23 cellular contexts compared by ENCODE assay signal in the genomic region with DNA sequence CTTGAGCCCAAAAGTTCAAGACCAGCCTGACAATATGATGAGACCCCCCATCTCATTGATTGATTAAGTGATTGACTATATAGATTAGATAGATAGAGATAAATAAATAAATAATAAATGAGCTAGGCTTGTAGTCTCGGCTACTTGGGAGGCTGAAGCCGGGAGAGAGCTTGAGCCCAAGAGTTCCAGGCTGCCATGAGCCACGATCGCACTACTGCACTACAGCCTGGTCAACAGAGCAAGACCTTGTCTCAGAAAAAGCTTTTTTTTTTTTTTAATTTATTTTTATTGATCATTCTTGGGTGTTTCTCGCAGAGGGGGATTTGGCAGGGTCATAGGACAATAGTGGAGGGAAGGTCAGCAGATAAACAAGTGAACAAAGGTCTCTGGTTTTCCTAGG. TPM values are rescaled to one million over a fixed set of nuclear protein-coding genes. Genes with fewer than 3 reads are reported as not detected.
DNase-seq lines count a peak whose midpoint lies in the region; ATAC-seq, FAIRE-seq and TF ChIP-seq lines count a peak whose summit lies in the region.
"Had no signal": no experiment of that assay in that cellular context is flagged by ENCODE, and none has a peak within 500 bp of the region (broad histone marks: within the 10 kb centered on the region; RNA-seq: fewer than 3 reads in every experiment).

No MANE protein-coding gene starts in this region.

- CTCF ChIA-PET in WTC11 (lab: Charles Lee): no interaction called here

- no peak for TF ChIP-seq POLR2A in thyroid gland (IDR thresholded peaks at IDR 0.05)
- no peak for TF ChIP-seq POLR2A in GM12892 (IDR thresholded peaks at IDR 0.05; ENCODE audit: low read depth, low read length)

- no peaks in the 10 kb centered on the region for H3K27me3 ChIP-seq in HUES48 (ENCODE audit: control insufficient read depth, insufficient read depth, low read length)
- no peaks in the 10 kb centered on the region for H3K27me3 ChIP-seq in thyroid gland
- H3K27me3 ChIP-seq: BE2C; BLaER1 treated with 17β-estradiol and CSF1 and Interleukin-3, amounts not matched to agents 10 nM and 100 nM had no signal

- peak; percentile 50 for ATAC-seq in WTC11
- ATAC-seq: A549 had no signal

- H3K4me3 Mint-ChIP-seq in WTC11: no peak overlapping the region
- H3K4me3 Mint-ChIP-seq: CD4-positive, alpha-beta memory T cell had no signal

- H3K9me3 Mint-ChIP-seq in WTC11: peaks cover 12% of the 10 kb centered on the region
- H3K9me3 Mint-ChIP-seq: CD4-positive, alpha-beta memory T cell had no signal

- H3K9me3 ChIP-seq in HUES48 (ENCODE audit: control insufficient read depth, insufficient read depth, low read length) (no peaks in the 10 kb centered on the region), thyroid gland (no peaks in the 10 kb centered on the region)
- H3K9me3 ChIP-seq: A549, BE2C had no signal

- POLR2A ChIA-PET in WTC11 (lab: Charles Lee): no interaction called here

- H3K27me3 Mint-ChIP-seq in WTC11 (ENCODE audit: low read depth): no peaks in the 10 kb centered on the region
- H3K27me3 Mint-ChIP-seq: CD4-positive, alpha-beta memory T cell had no signal

- peaks cover 33% of the 10 kb centered on the region for H3K4me1 Mint-ChIP-seq in WTC11

- H3K27ac Mint-ChIP-seq in WTC11: no peak overlapping the region
- H3K27ac Mint-ChIP-seq: CD4-positive, alpha-beta memory T cell had no signal

- TF ChIP-seq CTCF in WTC11 (IDR thresholded peaks at IDR 0.05): no peak
- no peak for TF ChIP-seq CTCF in thyroid gland (IDR thresholded peaks at IDR 0.05)

- peak; percentile 16 for DNase-seq in NCI-H82 (lab: John Stamatoyannopoulos, UW)
- no peak for DNase-seq in NCI-H82 treated with DMSO at 0.1 percent for 48 hours (lab: John Stamatoyannopoulos, UW; ENCODE audit: unreplicated experiment)
- DNase-seq in WTC11 (ENCODE audit: low spot score): no peak
- DNase-seq in thyroid gland: no peak
- no peak for DNase-seq in GM12892 (ENCODE audit: insufficient read length)
- no peak for DNase-seq in DMS114 treated with DMSO at 0.1 percent for 48 hours (lab: John Stamatoyannopoulos, UW; ENCODE audit: unreplicated experiment)
- DNase-seq: 8988T; ACHN; AML-193; BE2C; Calu3; CD4-positive, alpha-beta memory T cell; COR-L47; DMS153; GM23248; H7; HCEC 1CT had no signal

- H3K4me3 ChIP-seq in HUES48 (ENCODE audit: low read depth, low read length): no peak overlapping the region
- H3K4me3 ChIP-seq in thyroid gland (replicated peaks in 1 of 3): no peak overlapping the region
- H3K4me3 ChIP-seq: A549; BLaER1 treated with 17β-estradiol and CSF1 and Interleukin-3, amounts not matched to agents 10 nM and 100 nM; GM23248 had no signal

- H3K27ac ChIP-seq in HUES48 (ENCODE audit: low read depth, low read length) (peak overlapping the region; percentile 7), thyroid gland (peak overlapping the region in 2 of 3 donors; percentile 22 to 68)
- H3K27ac ChIP-seq: A549; BLaER1 treated with 17β-estradiol and CSF1 and Interleukin-3, amounts not matched to agents 10 nM and 100 nM; GM23248 had no signal

- H3K36me3 ChIP-seq in HUES48 (ENCODE audit: control insufficient read depth, insufficient read depth, low read length) (no peaks in the 10 kb centered on the region), thyroid gland (no peaks in the 10 kb centered on the region)
- H3K36me3 ChIP-seq: BE2C had no signal

- H3K36me3 Mint-ChIP-seq in WTC11: peaks cover 22% of the 10 kb centered on the region

- no peak overlapping the region for H3K9ac ChIP-seq in HUES48 (ENCODE audit: low read depth, low read length)
- H3K9ac ChIP-seq: BLaER1 treated with 17β-estradiol and CSF1 and Interleukin-3, amounts not matched to agents 10 nM and 100 nM; GM23248 had no signal

- 53 to 68% methylated on average over 5 of the region's 5 CpGs for WGBS in thyroid gland, 2 donors

- H3K4me1 ChIP-seq in HUES48 (ENCODE audit: control insufficient read depth, insufficient read depth, low read length) (peaks cover 5% of the 10 kb centered on the region; the same call in 1 of the 2 replicates), thyroid gland (peaks cover 12 to 36% of the 10 kb centered on the region in 2 donors)
- H3K4me1 ChIP-seq: A549, BE2C had no signal

- intact Hi-C loops in thyroid gland (cut with DNase I): no loop called here

- FAIRE-seq in GM12892 (lab: Jason Lieb, UNC): no peak
- FAIRE-seq: A549, G401.6, GM19239, H1 had no signal

TF ChIP-seq in WTC11, 78 proteins besides CTCF, POLR2A, EP300 and RAD21:
- TF ChIP-seq NFYB (CRISPR knock-in tag; conservative IDR thresholded peaks at IDR 0.05; ENCODE audit: low read depth): no peak
- no peak for TF ChIP-seq RORB (CRISPR knock-in tag; IDR thresholded peaks at IDR 0.05)
- TF ChIP-seq PRRX2 (CRISPR knock-in tag; IDR thresholded peaks at IDR 0.05): no peak
- TF ChIP-seq ZNF416 (CRISPR knock-in tag; IDR thresholded peaks at IDR 0.05): no peak
- TF ChIP-seq EMX1 (CRISPR knock-in tag; IDR thresholded peaks at IDR 0.05): no peak
- TF ChIP-seq, protein P1, sequence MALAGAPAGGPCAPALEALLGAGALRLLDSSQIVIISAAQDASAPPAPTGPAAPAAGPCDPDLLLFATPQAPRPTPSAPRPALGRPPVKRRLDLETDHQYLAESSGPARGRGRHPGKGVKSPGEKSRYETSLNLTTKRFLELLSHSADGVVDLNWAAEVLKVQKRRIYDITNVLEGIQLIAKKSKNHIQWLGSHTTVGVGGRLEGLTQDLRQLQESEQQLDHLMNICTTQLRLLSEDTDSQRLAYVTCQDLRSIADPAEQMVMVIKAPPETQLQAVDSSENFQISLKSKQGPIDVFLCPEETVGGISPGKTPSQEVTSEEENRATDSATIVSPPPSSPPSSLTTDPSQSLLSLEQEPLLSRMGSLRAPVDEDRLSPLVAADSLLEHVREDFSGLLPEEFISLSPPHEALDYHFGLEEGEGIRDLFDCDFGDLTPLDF (CRISPR knock-in tag; IDR thresholded peaks at IDR 0.05): no peak
- no peak for TF ChIP-seq ZNF232 (CRISPR knock-in tag; IDR thresholded peaks at IDR 0.05)
- TF ChIP-seq SOX15 (CRISPR knock-in tag; IDR thresholded peaks at IDR 0.05): no peak
- TF ChIP-seq, protein P2, sequence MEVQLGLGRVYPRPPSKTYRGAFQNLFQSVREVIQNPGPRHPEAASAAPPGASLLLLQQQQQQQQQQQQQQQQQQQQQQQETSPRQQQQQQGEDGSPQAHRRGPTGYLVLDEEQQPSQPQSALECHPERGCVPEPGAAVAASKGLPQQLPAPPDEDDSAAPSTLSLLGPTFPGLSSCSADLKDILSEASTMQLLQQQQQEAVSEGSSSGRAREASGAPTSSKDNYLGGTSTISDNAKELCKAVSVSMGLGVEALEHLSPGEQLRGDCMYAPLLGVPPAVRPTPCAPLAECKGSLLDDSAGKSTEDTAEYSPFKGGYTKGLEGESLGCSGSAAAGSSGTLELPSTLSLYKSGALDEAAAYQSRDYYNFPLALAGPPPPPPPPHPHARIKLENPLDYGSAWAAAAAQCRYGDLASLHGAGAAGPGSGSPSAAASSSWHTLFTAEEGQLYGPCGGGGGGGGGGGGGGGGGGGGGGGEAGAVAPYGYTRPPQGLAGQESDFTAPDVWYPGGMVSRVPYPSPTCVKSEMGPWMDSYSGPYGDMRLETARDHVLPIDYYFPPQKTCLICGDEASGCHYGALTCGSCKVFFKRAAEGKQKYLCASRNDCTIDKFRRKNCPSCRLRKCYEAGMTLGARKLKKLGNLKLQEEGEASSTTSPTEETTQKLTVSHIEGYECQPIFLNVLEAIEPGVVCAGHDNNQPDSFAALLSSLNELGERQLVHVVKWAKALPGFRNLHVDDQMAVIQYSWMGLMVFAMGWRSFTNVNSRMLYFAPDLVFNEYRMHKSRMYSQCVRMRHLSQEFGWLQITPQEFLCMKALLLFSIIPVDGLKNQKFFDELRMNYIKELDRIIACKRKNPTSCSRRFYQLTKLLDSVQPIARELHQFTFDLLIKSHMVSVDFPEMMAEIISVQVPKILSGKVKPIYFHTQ (CRISPR knock-in tag; IDR thresholded peaks at IDR 0.05): no peak

RNA-seq across cellular contexts. Expression of a gene that starts 12.4 kb away (rescaled TPM):
- 22.8 to 25.0 TPM (median 23.0 TPM) in 3 replicates for total RNA-seq in WTC11 (2021)
- total RNA-seq in thyroid gland: 10 to 100 TPM; 26.1 to 51.6 (median 40.0) TPM
- 31.9 TPM for polyA plus RNA-seq in GM12892 (2012; ENCODE audit: missing spikeins)

RNA-seq across cellular contexts. Expression of a gene that starts 14.3 kb away (rescaled TPM):
- total RNA-seq in WTC11 (2021) (72.3 to 74.5 TPM (median 72.8 TPM) in 3 replicates), thyroid gland (100 to 1,000 TPM in 2 of 4 donors, 10 to 100 TPM in 2; 93.0 to 198 (median 108) TPM)
- polyA plus RNA-seq in GM12892 (2012; ENCODE audit: missing spikeins): 54.3 TPM
